1 cellular context compared by ENCODE assay signal in genomic region chr20:41318271-41318649, GRCh38.
TF ChIP-seq lines count a peak whose summit lies in the region.

No MANE protein-coding gene starts in this region.

TF ChIP-seq in GM12878, 131 proteins besides CTCF, POLR2A, EP300 and RAD21 (continued from another document):
- TF ChIP-seq NFIC (IDR thresholded peaks at IDR 0.05; ENCODE audit: low read depth, low read length): no peak
- TF ChIP-seq ZZZ3 (IDR thresholded peaks at IDR 0.05; ENCODE audit: control insufficient read depth, insufficient read length, low read depth): no peak
- TF ChIP-seq NBN (IDR thresholded peaks at IDR 0.05): no peak
